ENCODE assay signal across 2 cellular contexts in genomic region chr7:129890090-129890489, GRCh38.
A peak's percentile ranks its signal among the peaks of the same experiment; 100 is the strongest.
TF ChIP-seq lines count a peak whose summit lies in the region.

No MANE protein-coding gene starts in this region.

TF ChIP-seq in HepG2, 621 proteins besides CTCF, POLR2A, EP300 and RAD21:
- TF ChIP-seq NRL (CRISPR knock-in tag; IDR thresholded peaks at IDR 0.05; ENCODE audit: borderline replicate concordance), result no peak
- TF ChIP-seq SMAD1 (CRISPR knock-in tag; IDR thresholded peaks at IDR 0.05; ENCODE audit: borderline replicate concordance, low read depth), result no peak

TF ChIP-seq in K562, 482 proteins besides CTCF, POLR2A, EP300 and RAD21 (continues in another document):
- TF ChIP-seq HOMEZ (CRISPR knock-in tag; IDR thresholded peaks at IDR 0.05) (peak; percentile 70; the same call in 1 of the 2 replicates), ZNF707 (CRISPR knock-in tag; conservative IDR thresholded peaks at IDR 0.05) (peak; percentile 73; the same call in 1 of the 2 replicates), TCF15 (CRISPR knock-in tag; IDR thresholded peaks at IDR 0.05) (no peak), HNRNPH1 (optimal IDR thresholded peaks at IDR 0.05; ENCODE audit: low read depth, low read length) (no peak), ZNF140 (CRISPR knock-in tag; IDR thresholded peaks at IDR 0.05) (peak; percentile 80), ZNF408 (CRISPR knock-in tag; IDR thresholded peaks at IDR 0.05; ENCODE audit: low read depth) (peak; percentile 92; the same call in 1 of the 2 replicates), NFIX (CRISPR knock-in tag; IDR thresholded peaks at IDR 0.05; ENCODE audit: low read depth) (peak; percentile 78), ZNF518B (CRISPR knock-in tag; IDR thresholded peaks at IDR 0.05) (0 out of 2 replicates have a peak, but pooled peaks have one; percentile 56), XRCC3 (IDR thresholded peaks at IDR 0.05) (no peak), MTF1 (CRISPR knock-in tag; IDR thresholded peaks at IDR 0.05; ENCODE audit: borderline replicate concordance) (peak; percentile 93; the same call in 1 of the 2 replicates), ZNF253 (CRISPR knock-in tag; conservative IDR thresholded peaks at IDR 0.05) (peak; percentile 72; the same call in 1 of the 2 replicates), ZNF445 (CRISPR knock-in tag; IDR thresholded peaks at IDR 0.05; ENCODE audit: low read depth) (no peak), SLC30A9 (CRISPR knock-in tag; IDR thresholded peaks at IDR 0.05) (peak; percentile 92), ZNF3 (CRISPR knock-in tag; IDR thresholded peaks at IDR 0.05) (peak; percentile 63; the same call in 1 of the 2 replicates), GABPB2 (CRISPR knock-in tag; conservative IDR thresholded peaks at IDR 0.05) (peak; percentile 47; the same call in 1 of the 2 replicates), WHSC1 (IDR thresholded peaks at IDR 0.05; ENCODE audit: low read length) (no peak), ZC3H11A (IDR thresholded peaks at IDR 0.05; ENCODE audit: low read depth, low read length) (no peak), EHMT2 (IDR thresholded peaks at IDR 0.05) (no peak), E2F6 (IDR thresholded peaks at IDR 0.05; ENCODE audit: borderline replicate concordance in 1 of 2, extremely low read depth in 1 of 2, insufficient read depth in 1 of 2, insufficient read length in 1 of 2, low read depth in 1 of 2, low read length in 1 of 2, poor library complexity in 1 of 2, severe bottlenecking in 1 of 2) (no peak), IRF1 (CRISPR knock-in tag; IDR thresholded peaks at IDR 0.05; ENCODE audit: borderline replicate concordance) (no peak), ZNF76 (CRISPR knock-in tag; IDR thresholded peaks at IDR 0.05; ENCODE audit: borderline replicate concordance) (no peak), ZNF79 (CRISPR knock-in tag; IDR thresholded peaks at IDR 0.05; ENCODE audit: low read depth) (0 out of 2 replicates have a peak, but pooled peaks have one; percentile 28), ZNF449 (CRISPR knock-in tag; IDR thresholded peaks at IDR 0.05) (peak; percentile 56; the same call in 1 of the 2 replicates), HOXB6 (CRISPR knock-in tag; IDR thresholded peaks at IDR 0.05; ENCODE audit: borderline replicate concordance) (peak; percentile 91), TAF1 (IDR thresholded peaks at IDR 0.05; ENCODE audit: control insufficient read depth, extremely low read depth, insufficient read depth, low read length, severe bottlenecking) (no peak), FOXK1 (CRISPR knock-in tag; IDR thresholded peaks at IDR 0.05; ENCODE audit: borderline replicate concordance) (no peak), BRD9 (IDR thresholded peaks at IDR 0.05; ENCODE audit: low read depth, partially characterized antibody) (no peak), POLR2AphosphoS5 (IDR thresholded peaks at IDR 0.05; ENCODE audit: control insufficient read depth, insufficient read depth, low read depth, low read length) (no peak), TCF3 (CRISPR knock-in tag; IDR thresholded peaks at IDR 0.05) (no peak)
- TF ChIP-seq, protein P1, sequence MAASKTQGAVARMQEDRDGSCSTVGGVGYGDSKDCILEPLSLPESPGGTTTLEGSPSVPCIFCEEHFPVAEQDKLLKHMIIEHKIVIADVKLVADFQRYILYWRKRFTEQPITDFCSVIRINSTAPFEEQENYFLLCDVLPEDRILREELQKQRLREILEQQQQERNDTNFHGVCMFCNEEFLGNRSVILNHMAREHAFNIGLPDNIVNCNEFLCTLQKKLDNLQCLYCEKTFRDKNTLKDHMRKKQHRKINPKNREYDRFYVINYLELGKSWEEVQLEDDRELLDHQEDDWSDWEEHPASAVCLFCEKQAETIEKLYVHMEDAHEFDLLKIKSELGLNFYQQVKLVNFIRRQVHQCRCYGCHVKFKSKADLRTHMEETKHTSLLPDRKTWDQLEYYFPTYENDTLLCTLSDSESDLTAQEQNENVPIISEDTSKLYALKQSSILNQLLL (CRISPR knock-in tag; IDR thresholded peaks at IDR 0.05; ENCODE audit: borderline replicate concordance), result peak; percentile 97
- TF ChIP-seq, protein P2, sequence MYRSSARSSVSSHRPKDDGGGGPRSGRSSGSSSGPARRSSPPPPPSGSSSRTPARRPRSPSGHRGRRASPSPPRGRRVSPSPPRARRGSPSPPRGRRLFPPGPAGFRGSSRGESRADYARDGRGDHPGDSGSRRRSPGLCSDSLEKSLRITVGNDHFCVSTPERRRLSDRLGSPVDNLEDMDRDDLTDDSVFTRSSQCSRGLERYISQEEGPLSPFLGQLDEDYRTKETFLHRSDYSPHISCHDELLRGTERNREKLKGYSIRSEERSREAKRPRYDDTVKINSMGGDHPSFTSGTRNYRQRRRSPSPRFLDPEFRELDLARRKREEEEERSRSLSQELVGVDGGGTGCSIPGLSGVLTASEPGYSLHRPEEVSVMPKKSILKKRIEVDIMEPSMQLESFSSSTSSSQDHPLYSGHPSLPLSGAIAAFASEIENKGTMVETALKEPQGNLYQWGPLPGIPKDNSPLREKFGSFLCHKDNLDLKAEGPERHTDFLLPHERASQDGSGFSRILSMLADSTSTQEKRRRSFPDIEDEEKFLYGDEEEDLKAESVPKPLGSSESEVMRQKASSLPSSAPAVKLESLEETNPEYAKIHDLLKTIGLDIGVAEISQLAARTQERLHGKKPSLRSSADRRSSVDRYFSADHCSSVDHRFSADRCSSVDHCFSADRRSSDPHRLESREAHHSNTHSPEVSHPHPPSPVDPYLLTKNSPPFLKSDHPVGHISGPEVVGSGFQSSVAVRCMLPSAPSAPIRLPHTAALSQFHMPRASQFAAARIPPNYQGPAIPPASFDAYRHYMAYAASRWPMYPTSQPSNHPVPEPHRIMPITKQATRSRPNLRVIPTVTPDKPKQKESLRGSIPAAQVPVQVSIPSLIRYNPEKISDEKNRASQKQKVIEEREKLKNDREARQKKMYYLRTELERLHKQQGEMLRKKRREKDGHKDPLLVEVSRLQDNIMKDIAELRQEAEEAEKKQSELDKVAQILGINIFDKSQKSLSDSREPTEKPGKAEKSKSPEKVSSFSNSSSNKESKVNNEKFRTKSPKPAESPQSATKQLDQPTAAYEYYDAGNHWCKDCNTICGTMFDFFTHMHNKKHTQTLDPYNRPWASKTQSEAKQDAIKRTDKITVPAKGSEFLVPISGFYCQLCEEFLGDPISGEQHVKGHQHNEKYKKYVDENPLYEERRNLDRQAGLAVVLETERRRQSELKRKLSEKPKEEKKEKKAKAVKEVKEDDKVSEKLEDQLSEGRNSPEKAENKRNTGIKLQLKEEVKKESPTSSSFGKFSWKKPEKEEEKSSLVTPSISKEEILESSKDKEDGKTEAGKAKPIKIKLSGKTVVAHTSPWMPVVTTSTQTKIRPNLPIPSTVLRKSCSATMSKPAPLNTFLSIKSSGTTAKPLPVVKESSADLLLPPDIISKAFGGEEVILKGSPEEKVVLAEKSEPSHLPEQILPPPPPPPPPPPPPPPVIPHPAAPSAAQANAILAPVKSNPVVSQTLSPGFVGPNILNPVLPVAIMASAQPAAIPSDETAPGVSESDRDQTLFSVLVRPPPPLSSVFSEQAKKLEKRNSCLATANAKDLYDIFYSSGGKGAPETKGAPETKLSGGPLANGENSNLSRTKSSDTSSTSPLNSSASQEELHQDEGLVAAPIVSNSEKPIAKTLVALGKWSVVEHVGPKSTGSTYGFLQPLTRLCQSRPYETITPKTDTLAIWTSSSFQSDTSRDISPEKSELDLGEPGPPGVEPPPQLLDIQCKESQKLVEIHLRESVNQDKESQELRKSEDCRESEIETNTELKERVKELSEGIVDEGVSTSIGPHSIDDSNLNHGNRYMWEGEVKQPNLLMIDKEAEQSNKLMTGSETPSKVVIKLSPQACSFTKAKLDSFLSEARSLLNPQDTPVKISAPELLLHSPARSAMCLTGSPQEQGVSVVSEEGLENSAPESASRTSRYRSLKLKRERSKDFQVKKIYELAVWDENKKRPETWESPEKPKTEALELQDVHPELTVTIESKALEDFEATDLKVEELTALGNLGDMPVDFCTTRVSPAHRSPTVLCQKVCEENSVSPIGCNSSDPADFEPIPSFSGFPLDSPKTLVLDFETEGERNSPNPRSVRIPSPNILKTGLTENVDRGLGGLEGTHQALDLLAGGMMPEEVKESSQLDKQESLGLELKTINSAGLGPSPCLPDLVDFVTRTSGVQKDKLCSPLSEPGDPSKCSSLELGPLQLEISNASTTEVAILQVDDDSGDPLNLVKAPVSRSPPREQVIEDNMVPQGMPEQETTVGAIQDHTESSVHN (IDR thresholded peaks at IDR 0.05; ENCODE audit: borderline replicate concordance in 1 of 2, low read depth in 1 of 2), result no peak
- TF ChIP-seq, protein P3, sequence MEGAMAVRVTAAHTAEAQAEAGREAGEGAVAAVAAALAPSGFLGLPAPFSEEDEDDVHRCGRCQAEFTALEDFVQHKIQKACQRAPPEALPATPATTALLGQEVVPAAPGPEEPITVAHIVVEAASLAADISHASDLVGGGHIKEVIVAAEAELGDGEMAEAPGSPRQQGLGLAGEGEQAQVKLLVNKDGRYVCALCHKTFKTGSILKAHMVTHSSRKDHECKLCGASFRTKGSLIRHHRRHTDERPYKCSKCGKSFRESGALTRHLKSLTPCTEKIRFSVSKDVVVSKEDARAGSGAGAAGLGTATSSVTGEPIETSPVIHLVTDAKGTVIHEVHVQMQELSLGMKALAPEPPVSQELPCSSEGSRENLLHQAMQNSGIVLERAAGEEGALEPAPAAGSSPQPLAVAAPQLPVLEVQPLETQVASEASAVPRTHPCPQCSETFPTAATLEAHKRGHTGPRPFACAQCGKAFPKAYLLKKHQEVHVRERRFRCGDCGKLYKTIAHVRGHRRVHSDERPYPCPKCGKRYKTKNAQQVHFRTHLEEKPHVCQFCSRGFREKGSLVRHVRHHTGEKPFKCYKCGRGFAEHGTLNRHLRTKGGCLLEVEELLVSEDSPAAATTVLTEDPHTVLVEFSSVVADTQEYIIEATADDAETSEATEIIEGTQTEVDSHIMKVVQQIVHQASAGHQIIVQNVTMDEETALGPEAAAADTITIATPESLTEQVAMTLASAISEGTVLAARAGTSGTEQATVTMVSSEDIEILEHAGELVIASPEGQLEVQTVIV (CRISPR knock-in tag; IDR thresholded peaks at IDR 0.05; ENCODE audit: borderline replicate concordance), result 0 out of 2 replicates have a peak, but pooled peaks have one; percentile 50
- TF ChIP-seq, protein P4, sequence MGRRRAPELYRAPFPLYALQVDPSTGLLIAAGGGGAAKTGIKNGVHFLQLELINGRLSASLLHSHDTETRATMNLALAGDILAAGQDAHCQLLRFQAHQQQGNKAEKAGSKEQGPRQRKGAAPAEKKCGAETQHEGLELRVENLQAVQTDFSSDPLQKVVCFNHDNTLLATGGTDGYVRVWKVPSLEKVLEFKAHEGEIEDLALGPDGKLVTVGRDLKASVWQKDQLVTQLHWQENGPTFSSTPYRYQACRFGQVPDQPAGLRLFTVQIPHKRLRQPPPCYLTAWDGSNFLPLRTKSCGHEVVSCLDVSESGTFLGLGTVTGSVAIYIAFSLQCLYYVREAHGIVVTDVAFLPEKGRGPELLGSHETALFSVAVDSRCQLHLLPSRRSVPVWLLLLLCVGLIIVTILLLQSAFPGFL (CRISPR knock-in tag; IDR thresholded peaks at IDR 0.05), result no peak
